Comparison of ENCODE assay signal across 8 cellular contexts in genomic region chr17:39402279-39402889, GRCh38. TPM values are rescaled to one million over a fixed set of nuclear protein-coding genes. Genes with fewer than 3 reads are reported as not detected.
DNase-seq lines count a peak whose midpoint lies in the region; ATAC-seq and TF ChIP-seq lines count a peak whose summit lies in the region.

No MANE protein-coding gene starts in this region.

- no peaks in the 10 kb centered on the region for H3K9me2 ChIP-seq in Karpas-422 (replicated peaks; ENCODE audit: insufficient read depth, low read length)

- no peaks in the 10 kb centered on the region for H3K27me3 ChIP-seq in Karpas-422 (ENCODE audit: low read length)
- no peaks in the 10 kb centered on the region for H3K27me3 ChIP-seq in fibroblast of lung (ENCODE audit: control insufficient read depth, insufficient read depth, low read length)

- peak overlapping the region; percentile 80 for H3K27ac ChIP-seq in Karpas-422 (ENCODE audit: low read length)
- peak overlapping the region; percentile 59 for H3K27ac ChIP-seq in fibroblast of lung (ENCODE audit: insufficient read depth, low read length)

- peaks cover 4% of the 10 kb centered on the region for H3K36me3 Mint-ChIP-seq in activated T-helper 1 cell treated with anti-CD3 and anti-CD28 coated beads, Interleukin-12 subunit alpha, Interleukin-12 subunit beta, Interleukin-2, Interleukin-4 antibody, amounts not matched to agents 30 ng/mL and 10 ng/mL and 1 ng/mL, durations not matched to agents 14 hours and 24 hours and 36 hours (ENCODE audit: low read depth)

- peak overlapping the region; percentile 94 for H3K4me3 Mint-ChIP-seq in activated T-helper 1 cell treated with anti-CD3 and anti-CD28 coated beads, Interleukin-12 subunit alpha, Interleukin-12 subunit beta, Interleukin-2, Interleukin-4 antibody, amounts not matched to agents 30 ng/mL and 10 ng/mL and 1 ng/mL, durations not matched to agents 14 hours and 24 hours and 36 hours

- H4K20me1 ChIP-seq in Karpas-422 (ENCODE audit: insufficient read depth, low read depth, low read length) (peaks cover 3% of the 10 kb centered on the region; the same call in 1 of the 2 replicates), fibroblast of lung (ENCODE audit: control insufficient read depth, extremely low read depth, insufficient read depth, low read length) (no peaks in the 10 kb centered on the region)

- intact Hi-C loops in activated T-helper 1 cell treated with anti-CD3 and anti-CD28 coated beads, Interleukin-12 subunit alpha, Interleukin-12 subunit beta, Interleukin-2, Interleukin-4 antibody, amounts not matched to agents 30 ng/mL and 10 ng/mL and 1 ng/mL, durations not matched to agents 14 hours and 24 hours and 36 hours (cut with micrococcal nuclease) = loop anchor here (1.0 to 10.0 kb wide), 6 partner anchors 59 to 700 kb away; partner anchors contain the start of genes CDK12, LASP1 and PSMB3

- H2AFZ ChIP-seq in Karpas-422 (ENCODE audit: low read length) (peak overlapping the region; percentile 95; the same call in 1 of the 2 replicates), fibroblast of lung (ENCODE audit: low read length) (peak overlapping the region; percentile 59)

- H3K4me1 ChIP-seq in Karpas-422 (ENCODE audit: low read length) (peaks cover 33% of the 10 kb centered on the region), fibroblast of lung (ENCODE audit: control insufficient read depth, extremely low read depth, insufficient read depth, low read length) (peaks cover 14% of the 10 kb centered on the region)

- DNase-seq in DMS 273 (lab: John Stamatoyannopoulos, UW; ENCODE audit: unreplicated experiment) = peak; percentile 98
- DNase-seq in Karpas-422 = peak; percentile 97
- peak; percentile 98 for DNase-seq in RKO (ENCODE audit: low spot score)
- DNase-seq in activated T-helper 1 cell treated with anti-CD3 and anti-CD28 coated beads, Interleukin-12 subunit alpha, Interleukin-12 subunit beta, Interleukin-2, Interleukin-4 antibody, amounts not matched to agents 30 ng/mL and 10 ng/mL and 1 ng/mL, durations not matched to agents 14 hours and 24 hours and 36 hours (ENCODE audit: low spot score) = peak; percentile 83
- peak; percentile 91 to 94 for DNase-seq in fibroblast of lung (ENCODE audit: low read depth in 2 of 2)
- DNase-seq in myocyte (ENCODE audit: low read depth) = peak; percentile 92
- peak; percentile 68 to 70 for DNase-seq in stimulated activated CD8-positive, alpha-beta memory T cell treated with anti-CD3 and anti-CD28 coated beads, Interleukin-7, amount 100 ng/mL, for 1 hour (ENCODE audit: low read depth in 2 of 2)

- peak; percentile 70 for ATAC-seq in GM21786 (IDR thresholded peaks at IDR 0.05; ENCODE audit: unreplicated experiment)

- no peaks in the 10 kb centered on the region for H3K9me3 ChIP-seq in Karpas-422 (ENCODE audit: low read length)
- H3K9me3 ChIP-seq in fibroblast of lung (ENCODE audit: control insufficient read depth, insufficient read depth, low read depth, low read length) = no peaks in the 10 kb centered on the region

- peaks cover 40% of the 10 kb centered on the region for H3K4me1 Mint-ChIP-seq in activated T-helper 1 cell treated with anti-CD3 and anti-CD28 coated beads, Interleukin-12 subunit alpha, Interleukin-12 subunit beta, Interleukin-2, Interleukin-4 antibody, amounts not matched to agents 30 ng/mL and 10 ng/mL and 1 ng/mL, durations not matched to agents 14 hours and 24 hours and 36 hours (ENCODE audit: low read depth)

- no peaks in the 10 kb centered on the region for H3K9me3 Mint-ChIP-seq in activated T-helper 1 cell treated with anti-CD3 and anti-CD28 coated beads, Interleukin-12 subunit alpha, Interleukin-12 subunit beta, Interleukin-2, Interleukin-4 antibody, amounts not matched to agents 30 ng/mL and 10 ng/mL and 1 ng/mL, durations not matched to agents 14 hours and 24 hours and 36 hours

- H3K27ac Mint-ChIP-seq in activated T-helper 1 cell treated with anti-CD3 and anti-CD28 coated beads, Interleukin-12 subunit alpha, Interleukin-12 subunit beta, Interleukin-2, Interleukin-4 antibody, amounts not matched to agents 30 ng/mL and 10 ng/mL and 1 ng/mL, durations not matched to agents 14 hours and 24 hours and 36 hours = peak overlapping the region; percentile 83

- H3K9ac ChIP-seq in Karpas-422 (ENCODE audit: low read length) (peak overlapping the region; percentile 92), fibroblast of lung (ENCODE audit: insufficient read depth, low read length) (peak overlapping the region; percentile 43)

- peak overlapping the region; percentile 99 for H3K4me3 ChIP-seq in Karpas-422 (ENCODE audit: low read length)
- peak overlapping the region; percentile 79 to 93 (median 88) for H3K4me3 ChIP-seq in fibroblast of lung (replicated peaks in 1 of 4; ENCODE audit: control extremely low read depth in 1 of 4, insufficient read depth in 1 of 4, low read depth in 3 of 4, low read length in 4 of 4)

- peaks cover 14% of the 10 kb centered on the region; the same call in 1 of the 2 replicates for H3K36me3 ChIP-seq in Karpas-422 (ENCODE audit: insufficient read depth, low read length)
- peaks cover 2% of the 10 kb centered on the region for H3K36me3 ChIP-seq in fibroblast of lung (ENCODE audit: control insufficient read depth, insufficient read depth, low read length)

- no peaks in the 10 kb centered on the region for H3K27me3 Mint-ChIP-seq in activated T-helper 1 cell treated with anti-CD3 and anti-CD28 coated beads, Interleukin-12 subunit alpha, Interleukin-12 subunit beta, Interleukin-2, Interleukin-4 antibody, amounts not matched to agents 30 ng/mL and 10 ng/mL and 1 ng/mL, durations not matched to agents 14 hours and 24 hours and 36 hours (ENCODE audit: insufficient read depth)

- TF ChIP-seq CTCF in fibroblast of lung (conservative IDR thresholded peaks at IDR 0.05 in 1 of 2, IDR thresholded peaks at IDR 0.05 in 1 of 2; ENCODE audit: low read depth in 1 of 2, low read length in 2 of 2) = no peak

- H3K79me2 ChIP-seq in Karpas-422 (ENCODE audit: low read length) = peaks cover 45% of the 10 kb centered on the region
- H3K79me2 ChIP-seq in fibroblast of lung (ENCODE audit: control insufficient read depth, insufficient read depth, low read length) = peaks cover 10% of the 10 kb centered on the region

- H3K4me2 ChIP-seq in Karpas-422 (ENCODE audit: low read depth, low read length, poor library complexity, severe bottlenecking) (peak overlapping the region; percentile 86), fibroblast of lung (ENCODE audit: extremely low read depth, insufficient read depth, low read length) (peak overlapping the region; percentile 52)

RNA-seq across cellular contexts. Expression of gene FBXL20, which starts 1.0 kb away (rescaled TPM):
- 14.3 and 27.0 TPM in 2 replicates for total RNA-seq in Karpas-422 (2014; rRNA removed; shearing (Covaris generic); ENCODE audit: low replicate concordance)
- total RNA-seq in activated T-helper 1 cell treated with anti-CD3 and anti-CD28 coated beads, Interleukin-12 subunit alpha, Interleukin-12 subunit beta, Interleukin-2, Interleukin-4 antibody, amounts not matched to agents 30 ng/mL and 10 ng/mL and 1 ng/mL, durations not matched to agents 14 hours and 24 hours and 36 hours = 20.1 and 25.6 TPM in 2 replicates
- total RNA-seq in fibroblast of lung (11.3 and 14.5 TPM in 2 replicates), myocyte (9.4 and 11.2 TPM in 2 replicates)
- 4.2 and 7.6 TPM in 2 replicates for polyA plus RNA-seq in fibroblast of lung
- polyA plus RNA-seq in fibroblast of lung (2012) = 4.1 and 5.4 TPM in 2 replicates
- polyA minus RNA-seq in fibroblast of lung (ENCODE audit: low replicate concordance) = 16.5 and 43.4 TPM in 2 replicates
- polyA plus RNA-seq in myocyte (2012) = 6.1 TPM

RNA-seq across cellular contexts. Expression of gene MED1, which starts 48.7 kb away (rescaled TPM):
- 26.0 and 40.0 TPM in 2 replicates for total RNA-seq in Karpas-422 (2014; rRNA removed; shearing (Covaris generic); ENCODE audit: low replicate concordance)
- 72.0 and 73.4 TPM in 2 replicates for total RNA-seq in activated T-helper 1 cell treated with anti-CD3 and anti-CD28 coated beads, Interleukin-12 subunit alpha, Interleukin-12 subunit beta, Interleukin-2, Interleukin-4 antibody, amounts not matched to agents 30 ng/mL and 10 ng/mL and 1 ng/mL, durations not matched to agents 14 hours and 24 hours and 36 hours
- total RNA-seq in fibroblast of lung = 20.5 and 28.4 TPM in 2 replicates
- polyA plus RNA-seq in fibroblast of lung = 32.3 and 36.5 TPM in 2 replicates
- polyA plus RNA-seq in fibroblast of lung (2012) = 20.7 and 23.2 TPM in 2 replicates
- polyA minus RNA-seq in fibroblast of lung (ENCODE audit: low replicate concordance) = 15.6 and 26.9 TPM in 2 replicates
- 20.8 and 22.2 TPM in 2 replicates for total RNA-seq in myocyte
- 16.1 TPM for polyA plus RNA-seq in myocyte (2012)

RNA-seq across cellular contexts. Expression of gene CDK12, which starts 58.9 kb away (rescaled TPM):
- 58.8 and 67.0 TPM in 2 replicates for total RNA-seq in Karpas-422 (2014; rRNA removed; shearing (Covaris generic); ENCODE audit: low replicate concordance)
- total RNA-seq in activated T-helper 1 cell treated with anti-CD3 and anti-CD28 coated beads, Interleukin-12 subunit alpha, Interleukin-12 subunit beta, Interleukin-2, Interleukin-4 antibody, amounts not matched to agents 30 ng/mL and 10 ng/mL and 1 ng/mL, durations not matched to agents 14 hours and 24 hours and 36 hours = 97.4 and 99.5 TPM in 2 replicates
- total RNA-seq in fibroblast of lung = 19.3 and 24.9 TPM in 2 replicates
- 19.4 and 22.2 TPM in 2 replicates for polyA plus RNA-seq in fibroblast of lung
- polyA plus RNA-seq in fibroblast of lung (2012) = 17.2 and 20.2 TPM in 2 replicates
- 49.8 and 68.2 TPM in 2 replicates for polyA minus RNA-seq in fibroblast of lung (ENCODE audit: low replicate concordance)
- total RNA-seq in myocyte = 28.6 and 29.9 TPM in 2 replicates
- polyA plus RNA-seq in myocyte (2012) = 17.0 TPM

Comparison
In these comparisons a context has a peak if more than half of its experiments do, and no peak if none do; other contexts are left out.
1. Peak in every context shown above with its lines: DNase-seq, ATAC-seq, H3K4me3 ChIP-seq and H3K27ac ChIP-seq.